ENCODE assay signal across 24 cellular contexts in genomic region chr2:106546376-106546990, GRCh38. TPM values are rescaled to one million over a fixed set of nuclear protein-coding genes. Genes with fewer than 3 reads are reported as not detected.
"Had no signal": no experiment of that assay in that cellular context is flagged by ENCODE, and none has a peak within 500 bp of the region (broad histone marks: within the 10 kb centered on the region; RNA-seq: fewer than 3 reads in every experiment).

No MANE protein-coding gene starts in this region.

- FAIRE-seq: endothelial cell of umbilical vein had no signal

- H3K9me3 Mint-ChIP-seq: activated CD4-positive, alpha-beta T cell treated with anti-CD3 and anti-CD28 coated beads, Interleukin-2, amount 10 ng/mL, durations not matched to agents 7 days and 5 days; activated naive CD8-positive, alpha-beta T cell treated with anti-CD3 and anti-CD28 coated beads for 36 hours; activated T-helper 1 cell treated with anti-CD3 and anti-CD28 coated beads, Interleukin-12 subunit alpha, Interleukin-12 subunit beta, Interleukin-2, Interleukin-4 antibody, amounts not matched to agents 30 ng/mL and 10 ng/mL and 1 ng/mL, durations not matched to agents 14 hours and 24 hours and 36 hours; nephron progenitor cell; type B pancreatic cell had no signal

- DNase-seq: activated CD4-positive, alpha-beta T cell treated with anti-CD3 and anti-CD28 coated beads, Interleukin-2, amount 10 ng/mL, durations not matched to agents 7 days and 5 days; activated CD4-positive, CD25-positive, alpha-beta regulatory T cell; activated naive CD8-positive, alpha-beta T cell treated with anti-CD3 and anti-CD28 coated beads for 36 hours; amygdala; central memory CD4-positive, alpha-beta T cell; cortex of kidney; effector CD8-positive, alpha-beta T cell; esophagus squamous epithelium; hippocampal formation; mesenchymal stem cell; nephron progenitor cell; occipital lobe; psoas muscle; stimulated activated naive CD8-positive, alpha-beta T cell treated with anti-CD3 and anti-CD28 coated beads, Interleukin-15, Interleukin-2, amounts not matched to agents 100 U/mL and 50 U/mL, for 24 hours had no signal

- H3K4me2 ChIP-seq: smooth muscle cell had no signal

- H3K36me3 Mint-ChIP-seq: activated naive CD8-positive, alpha-beta T cell treated with anti-CD3 and anti-CD28 coated beads for 36 hours; type B pancreatic cell had no signal

- H3K9me3 ChIP-seq: body of pancreas, esophagus squamous epithelium, psoas muscle, suprapubic skin had no signal

- H3K27ac ChIP-seq: body of pancreas, esophagus squamous epithelium, psoas muscle, suprapubic skin had no signal

- H3K27ac Mint-ChIP-seq: activated CD4-positive, alpha-beta T cell treated with anti-CD3 and anti-CD28 coated beads, Interleukin-2, amount 10 ng/mL, durations not matched to agents 7 days and 5 days; activated naive CD8-positive, alpha-beta T cell treated with anti-CD3 and anti-CD28 coated beads for 36 hours; activated T-helper 1 cell treated with anti-CD3 and anti-CD28 coated beads, Interleukin-12 subunit alpha, Interleukin-12 subunit beta, Interleukin-2, Interleukin-4 antibody, amounts not matched to agents 30 ng/mL and 10 ng/mL and 1 ng/mL, durations not matched to agents 14 hours and 24 hours and 36 hours; nephron progenitor cell; type B pancreatic cell had no signal

- H3K4me3 Mint-ChIP-seq: activated CD4-positive, alpha-beta T cell treated with anti-CD3 and anti-CD28 coated beads, Interleukin-2, amount 10 ng/mL, durations not matched to agents 7 days and 5 days; activated naive CD8-positive, alpha-beta T cell treated with anti-CD3 and anti-CD28 coated beads for 36 hours; activated T-helper 1 cell treated with anti-CD3 and anti-CD28 coated beads, Interleukin-12 subunit alpha, Interleukin-12 subunit beta, Interleukin-2, Interleukin-4 antibody, amounts not matched to agents 30 ng/mL and 10 ng/mL and 1 ng/mL, durations not matched to agents 14 hours and 24 hours and 36 hours; type B pancreatic cell had no signal

- H3K27me3 ChIP-seq: body of pancreas had no signal

- H3K4me3 ChIP-seq: body of pancreas, esophagus squamous epithelium, psoas muscle, smooth muscle cell, suprapubic skin had no signal

- H3K36me3 ChIP-seq: esophagus squamous epithelium, suprapubic skin had no signal

- H3K4me1 ChIP-seq: psoas muscle had no signal

- ATAC-seq: body of pancreas; psoas muscle; stimulated activated naive CD8-positive, alpha-beta T cell treated with anti-CD3 and anti-CD28 coated beads, Interleukin-15, Interleukin-2, amounts not matched to agents 100 U/mL and 50 U/mL, for 24 hours had no signal

RNA-seq across cellular contexts. Expression of gene CD8B2, which starts 59.3 kb away (rescaled TPM):
- total RNA-seq: activated CD4-positive, alpha-beta T cell treated with anti-CD3 and anti-CD28 coated beads, Interleukin-2, amount 10 ng/mL, durations not matched to agents 7 days and 5 days; body of pancreas; endothelial cell of umbilical vein; fibroblast of villous mesenchyme; glomerular endothelial cell; kidney epithelial cell; occipital lobe; psoas muscle; smooth muscle cell had no signal
- polyA plus RNA-seq: endothelial cell of umbilical vein, liver, smooth muscle cell had no signal
